In the genomic region with DNA sequence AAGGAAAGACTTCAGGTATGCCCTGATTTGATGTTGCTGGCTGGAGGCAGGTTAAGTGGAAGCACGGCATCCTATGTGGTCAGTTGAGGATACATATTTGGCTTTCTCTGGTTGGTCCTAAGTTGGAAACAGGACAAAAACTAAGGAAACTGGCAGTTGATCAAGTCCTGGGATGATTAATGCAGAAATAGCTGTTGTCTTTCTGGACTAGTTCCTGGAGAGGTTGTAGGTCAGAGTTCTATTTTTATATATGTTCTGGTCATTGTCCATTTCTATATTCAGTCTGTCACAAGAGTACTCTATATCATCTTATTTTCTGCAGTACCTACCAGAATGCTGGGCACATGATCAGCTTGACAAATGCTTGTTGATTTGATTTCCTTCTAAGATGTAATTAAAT, we compare ENCODE assay signal across 21 cellular contexts. TPM values are rescaled to one million over a fixed set of nuclear protein-coding genes. Genes with fewer than 3 reads are reported as not detected.
DNase-seq lines count a peak whose midpoint lies in the region; TF ChIP-seq lines count a peak whose summit lies in the region.
"Had no signal": no experiment of that assay in that cellular context is flagged by ENCODE, and none has a peak within 500 bp of the region (broad histone marks: within the 10 kb centered on the region; RNA-seq: fewer than 3 reads in every experiment).

No MANE protein-coding gene starts in this region.

- H3K9ac ChIP-seq in skeletal muscle satellite cell (ENCODE audit: low read depth, low read length), result no peak overlapping the region
- H3K9ac ChIP-seq: parathyroid adenoma had no signal

- DNase-seq in MCF 10A (ENCODE audit: unreplicated experiment) (peak; percentile 44), breast epithelium (ENCODE audit: low spot score in 2 of 2) (no peak), astrocyte of the cerebellum (ENCODE audit: low read depth) (peak; percentile 38), left ventricle myocardium inferior (no peak), NCI-H82 treated with DMSO at 0.1 percent for 48 hours (lab: John Stamatoyannopoulos, UW; ENCODE audit: unreplicated experiment) (no peak), NCI-H69 (lab: John Stamatoyannopoulos, UW) (no peak), dorsolateral prefrontal cortex (no peak)
- DNase-seq: activated CD8-positive, alpha-beta T cell treated with anti-CD3 and anti-CD28 coated beads, Interleukin-2, amount 10 ng/mL, durations not matched to agents 7 days and 5 days; anterior cingulate cortex; Caco-2; GF-D8; immature natural killer cell; Karpas-422; NCI-H1436 treated with DMSO at 0.1 percent for 48 hours; NCI-H446; substantia nigra had no signal

- no peaks in the 10 kb centered on the region for H3K36me3 ChIP-seq in breast epithelium
- no peaks in the 10 kb centered on the region for H3K36me3 ChIP-seq in left ventricle myocardium inferior
- no peaks in the 10 kb centered on the region for H3K36me3 ChIP-seq in skeletal muscle satellite cell (ENCODE audit: insufficient read depth, low read length)
- H3K36me3 ChIP-seq: gastroesophageal sphincter had no signal

- TF ChIP-seq CTCF in MCF 10A (IDR thresholded peaks at IDR 0.05; ENCODE audit: unreplicated experiment) (no peak), breast epithelium (IDR thresholded peaks at IDR 0.05) (no peak), astrocyte of the cerebellum (IDR thresholded peaks at IDR 0.05; ENCODE audit: low read depth, low read length, missing control alignments) (no peak), left ventricle myocardium inferior (IDR thresholded peaks at IDR 0.05; ENCODE audit: borderline replicate concordance) (no peak), dorsolateral prefrontal cortex (IDR thresholded peaks at IDR 0.05 in 54 of 56, conservative IDR thresholded peaks at IDR 0.05 in 2 of 56; ENCODE audit: low read depth in 1 of 56, partially characterized antibody in 56 of 56) (no peak)

- H3K27me3 ChIP-seq in breast epithelium (no peaks in the 10 kb centered on the region), left ventricle myocardium inferior (ENCODE audit: low read depth) (no peaks in the 10 kb centered on the region), skeletal muscle satellite cell (ENCODE audit: control insufficient read depth, insufficient read depth, low read length) (no peaks in the 10 kb centered on the region), dorsolateral prefrontal cortex (no peaks in the 10 kb centered on the region)
- H3K27me3 ChIP-seq: gastroesophageal sphincter had no signal

- no peaks in the 10 kb centered on the region for H3K9me3 ChIP-seq in breast epithelium
- no peaks in the 10 kb centered on the region for H3K9me3 ChIP-seq in left ventricle myocardium inferior (replicated peaks)
- H3K9me3 ChIP-seq in skeletal muscle satellite cell (replicated peaks; ENCODE audit: low read length), result no peaks in the 10 kb centered on the region
- H3K9me3 ChIP-seq: gastroesophageal sphincter had no signal

- H3K27me3 Mint-ChIP-seq in MCF 10A (ENCODE audit: insufficient read depth, unreplicated experiment), result no peaks in the 10 kb centered on the region
- H3K27me3 Mint-ChIP-seq: activated T-helper 17 cell treated with anti-CD3 and anti-CD28 coated beads, Interleukin-2, amount 50 U/mL, for 72 hours had no signal

- BruUV-seq in MCF 10A (replicated peaks; lab: Mats Ljungman, UMichigan), result no TSS peak

- H3K4me3 Mint-ChIP-seq in MCF 10A (ENCODE audit: unreplicated experiment), result no peak overlapping the region
- H3K4me3 Mint-ChIP-seq: activated CD8-positive, alpha-beta T cell treated with anti-CD3 and anti-CD28 coated beads, Interleukin-2, amount 10 ng/mL, durations not matched to agents 7 days and 5 days; activated T-helper 17 cell treated with anti-CD3 and anti-CD28 coated beads, Interleukin-2, amount 50 U/mL, for 72 hours; immature natural killer cell had no signal

- in situ Hi-C loops in astrocyte of the cerebellum (cut with HindIII; ENCODE audit: low sequenced_read_pairs), result no loop called here

- H3K4me3 ChIP-seq in breast epithelium (no peak overlapping the region), astrocyte of the cerebellum (ENCODE audit: low read depth, low read length) (no peak overlapping the region), left ventricle myocardium inferior (no peak overlapping the region), skeletal muscle satellite cell (ENCODE audit: low read length) (no peak overlapping the region), dorsolateral prefrontal cortex (no peak overlapping the region)
- H3K4me3 ChIP-seq: gastroesophageal sphincter had no signal

- H3K4me1 ChIP-seq in breast epithelium, result no peaks in the 10 kb centered on the region
- H3K4me1 ChIP-seq in left ventricle myocardium inferior, result peaks cover 32% of the 10 kb centered on the region
- peaks cover 38% of the 10 kb centered on the region for H3K4me1 ChIP-seq in skeletal muscle satellite cell (ENCODE audit: control insufficient read depth, insufficient read depth, low read length)
- H3K4me1 ChIP-seq: parathyroid adenoma had no signal

- H3K4me2 ChIP-seq in skeletal muscle satellite cell (ENCODE audit: low read length), result peak overlapping the region; percentile 39

- no peak for TF ChIP-seq POLR2A in breast epithelium (IDR thresholded peaks at IDR 0.05)

- POLR2A ChIA-PET in MCF 10A (lab: Yijun Ruan, JAX), result interaction anchor here (1.0 to 3.1 kb wide), 5 partner anchors 71 to 136 kb away, joined by 3 to 8 read pairs (median 4); a partner anchor contains a TSS

- no peak overlapping the region for H3K27ac Mint-ChIP-seq in MCF 10A (ENCODE audit: low read depth, unreplicated experiment)
- H3K27ac Mint-ChIP-seq: activated CD8-positive, alpha-beta T cell treated with anti-CD3 and anti-CD28 coated beads, Interleukin-2, amount 10 ng/mL, durations not matched to agents 7 days and 5 days; activated T-helper 17 cell treated with anti-CD3 and anti-CD28 coated beads, Interleukin-2, amount 50 U/mL, for 72 hours; immature natural killer cell had no signal

- H3K36me3 Mint-ChIP-seq in MCF 10A (ENCODE audit: insufficient read depth, unreplicated experiment), result no peaks in the 10 kb centered on the region
- H3K36me3 Mint-ChIP-seq: immature natural killer cell had no signal

- H3K9me3 Mint-ChIP-seq in MCF 10A (ENCODE audit: unreplicated experiment), result peaks cover 5% of the 10 kb centered on the region
- H3K9me3 Mint-ChIP-seq: activated T-helper 17 cell treated with anti-CD3 and anti-CD28 coated beads, Interleukin-2, amount 50 U/mL, for 72 hours; immature natural killer cell had no signal

- H3K4me1 Mint-ChIP-seq in MCF 10A (ENCODE audit: insufficient read depth, unreplicated experiment), result peaks cover 6% of the 10 kb centered on the region

- intact Hi-C loops in MCF 10A (cut with micrococcal nuclease), result no loop called here
- intact Hi-C loops in breast epithelium (cut with DNase I; ENCODE audit: low total_unique reads), result no loop called here
- intact Hi-C loops in left ventricle myocardium inferior (cut with micrococcal nuclease), result no loop called here
- intact Hi-C loops in dorsolateral prefrontal cortex (cut with DNase I), result no loop called here

- H3K27ac ChIP-seq in breast epithelium (no peak overlapping the region), left ventricle myocardium inferior (replicated peaks) (peak overlapping the region; percentile 80), dorsolateral prefrontal cortex (no peak overlapping the region)
- H3K27ac ChIP-seq: gastroesophageal sphincter, parathyroid adenoma, VCaP had no signal

- CTCF ChIA-PET in MCF 10A (lab: Yijun Ruan, JAX), result interaction anchor here (0.6 kb wide), 1 partner anchor 128 kb away, joined by 3 read pairs; no protein-coding TSS in a partner anchor

RNA-seq across cellular contexts. Expression of a gene that starts 4.0 kb away (rescaled TPM):
- 52.7 and 64.9 TPM in 2 replicates for total RNA-seq in MCF 10A (2022)
- 100 to 1,000 TPM in 1 of 3 donors, 10 to 100 TPM in 2; 77.8 to 135 (median 96.7) TPM for total RNA-seq in breast epithelium
- total RNA-seq in left ventricle myocardium inferior, result 61.4 TPM
- total RNA-seq in skeletal muscle satellite cell (2012; rRNA removed), result 100 and 109 TPM in 2 replicates
- 10 to 100 TPM; 30.6 to 64.6 (median 45.6) TPM for total RNA-seq in dorsolateral prefrontal cortex

Comparison
In these comparisons a context has a peak if more than half of its experiments do, and no peak if none do; other contexts are left out.
1. DNase-seq: peak in MCF 10A (single experiment) and astrocyte of the cerebellum (single experiment); none in breast epithelium (0 of 2), left ventricle myocardium inferior (single experiment), NCI-H82 treated with DMSO at 0.1 percent for 48 hours (single experiment), NCI-H69 (single experiment) and dorsolateral prefrontal cortex (0 of 10).